ENCODE assay signal across 19 cellular contexts in genomic region chr15:31320022-31320421, GRCh38. TPM values are rescaled to one million over a fixed set of nuclear protein-coding genes. Genes with fewer than 3 reads are reported as not detected.
DNase-seq lines count a peak whose midpoint lies in the region; ATAC-seq, FAIRE-seq and TF ChIP-seq lines count a peak whose summit lies in the region.
"Had no signal": no experiment of that assay in that cellular context is flagged by ENCODE, and none has a peak within 500 bp of the region (broad histone marks: within the 10 kb centered on the region; RNA-seq: fewer than 3 reads in every experiment).

No MANE protein-coding gene starts in this region.

- ATAC-seq in HepG2 (no peak), right lobe of liver (no peak), T-helper 17 cell (no peak)
- ATAC-seq in central memory CD8-positive, alpha-beta T cell (replicated peaks; ENCODE audit: extremely low read depth, poor library complexity, severe bottlenecking), result no peak
- ATAC-seq: SK-N-SH treated with all-trans-retinoic acid at 6 μM for 48 hours had no signal

- CTCF ChIA-PET in HepG2 (lab: Yijun Ruan, JAX; ENCODE audit: low intra/inter-chr PET ratio, low total read pairs), result no interaction called here

- TF ChIP-seq CTCF in HepG2 (CRISPR knock-in tag; IDR thresholded peaks at IDR 0.05), result no peak
- no peak for TF ChIP-seq CTCF in right lobe of liver (IDR thresholded peaks at IDR 0.05)

- no peaks in the 10 kb centered on the region for H3K36me3 ChIP-seq in HepG2 (replicated peaks in 1 of 2; ENCODE audit: control insufficient read depth in 1 of 2, insufficient read depth in 2 of 2, low read length in 2 of 2)
- no peaks in the 10 kb centered on the region for H3K36me3 ChIP-seq in right lobe of liver
- no peaks in the 10 kb centered on the region for H3K36me3 ChIP-seq in KOPT-K1 (ENCODE audit: insufficient read depth, low read length)
- H3K36me3 ChIP-seq: Peyer's patch had no signal

- H3K79me2 ChIP-seq in HepG2 (ENCODE audit: insufficient read depth, low read length), result peaks cover 2% of the 10 kb centered on the region

- no peaks in the 10 kb centered on the region for H3K9me3 Mint-ChIP-seq in central memory CD8-positive, alpha-beta T cell

- POLR2A ChIA-PET in HepG2 (lab: Yijun Ruan, JAX), result no interaction called here

- DNase-seq in HepG2 (ENCODE audit: low spot score), result no peak
- DNase-seq in right lobe of liver, result no peak
- no peak for DNase-seq in central memory CD8-positive, alpha-beta T cell (ENCODE audit: low spot score in 2 of 2)
- DNase-seq in T-helper 17 cell, result no peak
- DNase-seq in activated CD8-positive, alpha-beta memory T cell treated with anti-CD3 and anti-CD28 coated beads, Interleukin-2, amount 50 U/mL, for 4 hours, result no peak
- DNase-seq in T-helper 9 cell, result no peak
- DNase-seq in NCI-H2196 treated with DMSO at 0.1 percent for 48 hours (lab: John Stamatoyannopoulos, UW; ENCODE audit: unreplicated experiment), result no peak
- DNase-seq: AML-193, EL, Kasumi-1, NCI-H1436 treated with DMSO at 0.1 percent for 48 hours, NCI-H2081 treated with DMSO at 0.1 percent for 48 hours, NCI-H2227 treated with DMSO at 0.1 percent for 48 hours, NCI-H526, SHP77 had no signal

- H3K27ac Mint-ChIP-seq in central memory CD8-positive, alpha-beta T cell (ENCODE audit: low read depth), result peak overlapping the region; percentile 25
- no peak overlapping the region for H3K27ac Mint-ChIP-seq in T-helper 17 cell

- H3K27me3 ChIP-seq in HepG2 (ENCODE audit: control insufficient read depth in 1 of 2, insufficient read depth in 2 of 2, low read length in 2 of 2) (peaks cover 0 to 6% of the 10 kb centered on the region in 2 experiments; a peak in 1 of 5 replicates), right lobe of liver (no peaks in the 10 kb centered on the region)
- H3K27me3 ChIP-seq: Peyer's patch had no signal

- H3K36me3 Mint-ChIP-seq in central memory CD8-positive, alpha-beta T cell (ENCODE audit: insufficient read depth), result peaks cover 9% of the 10 kb centered on the region
- H3K36me3 Mint-ChIP-seq in T-helper 17 cell (ENCODE audit: low read depth), result no peaks in the 10 kb centered on the region

- intact Hi-C loops in HepG2 (cut with micrococcal nuclease; ENCODE audit: unreplicated experiment) (loop anchor here (10.0 kb wide), 2 partner anchors 65 to 115 kb away; no protein-coding TSS in a partner anchor), right lobe of liver (cut with DNase I) (loop anchor here in 1 of 2 donors (10.0 kb wide), 1 partner anchor 105 kb away; no protein-coding TSS in a partner anchor)

- 44% methylated on average over 5 of the region's 5 CpGs for WGBS in HepG2 (ENCODE audit: low lambda C conversion rate)
- 87% methylated on average over 5 of the region's 5 CpGs for WGBS in right lobe of liver (ENCODE audit: insufficient coverage, low coverage, low lambda C conversion rate, missing lambda C conversion rate)

- H3K4me1 ChIP-seq in HepG2 (ENCODE audit: insufficient read depth, low read length) (peaks cover 34% of the 10 kb centered on the region), right lobe of liver (peaks cover 0 to 24% (median 5%) of the 10 kb centered on the region in 4 donors)

- no peak overlapping the region for H3K9ac ChIP-seq in HepG2 (ENCODE audit: insufficient read depth, low read depth, low read length)

- H3K9me3 ChIP-seq in HepG2 (ENCODE audit: low read length), result no peaks in the 10 kb centered on the region
- H3K9me3 ChIP-seq in right lobe of liver, result no peaks in the 10 kb centered on the region
- peaks cover 4% of the 10 kb centered on the region for H3K9me3 ChIP-seq in KOPT-K1 (ENCODE audit: insufficient read depth, low read length, poor library complexity, severe bottlenecking)
- H3K9me3 ChIP-seq in T-helper 17 cell (ENCODE audit: control insufficient read depth, low read length, poor library complexity, severe bottlenecking), result no peaks in the 10 kb centered on the region
- H3K9me3 ChIP-seq: Peyer's patch had no signal

- no peak overlapping the region for H2AFZ ChIP-seq in HepG2 (ENCODE audit: low read length)

- no peak overlapping the region for H3K4me3 Mint-ChIP-seq in central memory CD8-positive, alpha-beta T cell
- no peak overlapping the region for H3K4me3 Mint-ChIP-seq in T-helper 17 cell

- no peak for TF ChIP-seq RAD21 in HepG2 (CRISPR knock-in tag; IDR thresholded peaks at IDR 0.05)

- H3K4me1 Mint-ChIP-seq in central memory CD8-positive, alpha-beta T cell, result peaks cover 21% of the 10 kb centered on the region
- H3K4me1 Mint-ChIP-seq in T-helper 17 cell, result peaks cover 27% of the 10 kb centered on the region

- peak overlapping the region; percentile 4; the same call in 1 of the 2 replicates for H3K4me2 ChIP-seq in HepG2 (ENCODE audit: low read depth, low read length)

- H3K27ac ChIP-seq in HepG2 (ENCODE audit: extremely low read length, insufficient read depth, low read length), result no peak overlapping the region
- no peak overlapping the region for H3K27ac ChIP-seq in right lobe of liver
- peak overlapping the region; percentile 41 for H3K27ac ChIP-seq in KOPT-K1 (ENCODE audit: low read depth, low read length, poor library complexity, severe bottlenecking)
- H3K27ac ChIP-seq: Peyer's patch had no signal

- no TSS peak for BruUV-seq in HepG2 (replicated peaks; lab: Mats Ljungman, UMichigan)

- FAIRE-seq in HepG2 (lab: Jason Lieb, UNC), result no peak
- FAIRE-seq: H54 had no signal

- no peaks in the 10 kb centered on the region for H4K20me1 ChIP-seq in HepG2 (ENCODE audit: insufficient read depth, low read length)

- TF ChIP-seq POLR2A in HepG2 (IDR thresholded peaks at IDR 0.05; ENCODE audit: insufficient read depth in 1 of 2, low read depth in 2 of 2, low read length in 2 of 2), result no peak
- TF ChIP-seq POLR2A in right lobe of liver (IDR thresholded peaks at IDR 0.05), result no peak

- in situ Hi-C loops in HepG2 (cut with HindIII; ENCODE audit: extremely low pct_ligation_motif_present, low pct_unique_long_range_greater_than_20kb), result no loop called here

- TF ChIP-seq EP300 in HepG2 (IDR thresholded peaks at IDR 0.05; ENCODE audit: low read depth in 2 of 2, low read length in 2 of 2) (no peak), HepG2 (CRISPR knock-in tag; IDR thresholded peaks at IDR 0.05; ENCODE audit: borderline replicate concordance) (no peak)

- no peaks in the 10 kb centered on the region for H3K27me3 Mint-ChIP-seq in central memory CD8-positive, alpha-beta T cell
- no peaks in the 10 kb centered on the region for H3K27me3 Mint-ChIP-seq in T-helper 17 cell

- H3K4me3 ChIP-seq in HepG2 (replicated peaks in 1 of 3; ENCODE audit: insufficient read depth in 1 of 3, low read depth in 2 of 3, low read length in 3 of 3), result no peak overlapping the region
- H3K4me3 ChIP-seq in right lobe of liver, result no peak overlapping the region
- H3K4me3 ChIP-seq: Peyer's patch had no signal

TF ChIP-seq in HepG2, 621 proteins besides CTCF, POLR2A, EP300 and RAD21 (continues in another document):
- TF ChIP-seq ZNF644 (CRISPR knock-in tag; IDR thresholded peaks at IDR 0.05; ENCODE audit: low read depth) (no peak), ZBTB38 (CRISPR knock-in tag; IDR thresholded peaks at IDR 0.05) (no peak), KLF11 (CRISPR knock-in tag; IDR thresholded peaks at IDR 0.05) (no peak), SRSF4 (IDR thresholded peaks at IDR 0.05; ENCODE audit: low read depth, low read length, poor library complexity, severe bottlenecking) (no peak), ZBTB7B (CRISPR knock-in tag; IDR thresholded peaks at IDR 0.05) (no peak), ZNF274 (CRISPR knock-in tag; IDR thresholded peaks at IDR 0.05) (no peak), ZNF614 (CRISPR knock-in tag; IDR thresholded peaks at IDR 0.05; ENCODE audit: borderline replicate concordance) (no peak), ATAD3A (CRISPR knock-in tag; IDR thresholded peaks at IDR 0.05) (no peak), PATZ1 (CRISPR knock-in tag; IDR thresholded peaks at IDR 0.05) (no peak)

RNA-seq across cellular contexts. Expression of gene KLF13, which starts 6.6 kb away (rescaled TPM):
- total RNA-seq in HepG2 (2016; rRNA removed; fragmentation: Illumina TruSeq; extraction: Trizol) (25.1 and 27.8 TPM in 2 replicates), right lobe of liver (10 to 100 TPM; 22.7 to 66.2 (median 28.5) TPM), T-helper 17 cell (100 to 1,000 TPM; 184 to 226 TPM)
- 1.4 and 2.8 TPM in 2 replicates for total RNA-seq in HepG2 (2016; cell fraction: cytosol; rRNA removed; fragmentation: Illumina TruSeq; extraction: Trizol; ENCODE audit: low read depth)
- total RNA-seq in HepG2 (2016; cell fraction: insoluble cytoplasmic fraction; rRNA removed; fragmentation: Illumina TruSeq; extraction: Trizol), result 21.2 and 24.1 TPM in 2 replicates
- 6.8 and 8.3 TPM in 2 replicates for total RNA-seq in HepG2 (2016; cell fraction: membrane; rRNA removed; fragmentation: Illumina TruSeq; extraction: Trizol)
- total RNA-seq in HepG2 (2016; cell fraction: nucleus; rRNA removed; fragmentation: Illumina TruSeq; extraction: Trizol), result 13.1 and 18.9 TPM in 2 replicates
- polyA plus RNA-seq in HepG2 (2011; rRNA removed), result 16.8 and 18.8 TPM in 2 replicates
- polyA plus RNA-seq in HepG2 (2011; cell fraction: cytosol; rRNA removed), result 9.1 and 11.1 TPM in 2 replicates
- polyA plus RNA-seq in HepG2 (2011; cell fraction: nucleus; rRNA removed), result 12.3 and 14.2 TPM in 2 replicates
- 22.0 and 24.4 TPM in 2 replicates for polyA plus RNA-seq in HepG2 (2012)
- polyA plus RNA-seq in HepG2 (2016; cell fraction: cytosol; fragmentation: Illumina TruSeq; extraction: Trizol; ENCODE audit: low read depth), result 1.1 and 2.1 TPM in 2 replicates
- 31.2 and 34.3 TPM in 2 replicates for polyA plus RNA-seq in HepG2 (2016; cell fraction: insoluble cytoplasmic fraction; fragmentation: Illumina TruSeq; extraction: Trizol; ENCODE audit: low read depth)
- polyA plus RNA-seq in HepG2 (2016; cell fraction: membrane; fragmentation: Illumina TruSeq; extraction: Trizol; ENCODE audit: low read depth), result 5.5 and 7.5 TPM in 2 replicates
- polyA plus RNA-seq in HepG2 (2016; cell fraction: nucleus; fragmentation: Illumina TruSeq; extraction: Trizol; ENCODE audit: insufficient read depth, low read depth), result 30.0 and 34.4 TPM in 2 replicates
- polyA minus RNA-seq in HepG2 (2011; rRNA and poly(A)+ RNA removed; ENCODE audit: low replicate concordance), result 23.8 and 65.8 TPM in 2 replicates
- 12.2 and 13.9 TPM in 2 replicates for polyA minus RNA-seq in HepG2 (2011; cell fraction: cytosol; rRNA and poly(A)+ RNA removed)
- 6.3 and 8.8 TPM in 2 replicates for polyA minus RNA-seq in HepG2 (2011; cell fraction: nucleus; rRNA and poly(A)+ RNA removed)
